17 cellular contexts compared by ENCODE assay signal in the genomic region with DNA sequence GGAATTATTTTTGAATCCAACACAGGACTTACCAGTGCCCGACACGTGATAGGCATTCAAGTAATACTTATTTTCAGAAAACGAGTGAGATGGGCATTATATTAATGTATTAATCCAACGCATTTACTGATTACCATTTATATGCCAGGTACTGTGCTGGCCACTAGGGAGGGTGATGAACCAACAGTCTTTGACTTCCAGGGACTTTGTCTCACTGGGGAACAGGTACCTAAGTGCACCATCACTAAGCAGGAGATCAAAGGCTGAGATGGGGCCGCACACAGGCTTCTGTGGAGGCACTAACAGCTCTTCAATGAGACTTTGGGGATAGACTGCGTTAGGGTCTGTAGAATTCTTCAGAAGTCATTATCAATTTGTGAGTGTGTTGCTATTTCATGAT. TPM values are rescaled to one million over a fixed set of nuclear protein-coding genes. Genes with fewer than 3 reads are reported as not detected.
DNase-seq lines count a peak whose midpoint lies in the region; ATAC-seq, FAIRE-seq and TF ChIP-seq lines count a peak whose summit lies in the region.
"Had no signal": no experiment of that assay in that cellular context is flagged by ENCODE, and none has a peak within 500 bp of the region (broad histone marks: within the 10 kb centered on the region; RNA-seq: fewer than 3 reads in every experiment).

No MANE protein-coding gene starts in this region.

- H3K4me3 Mint-ChIP-seq in HFFc6 = no peak overlapping the region
- H3K4me3 Mint-ChIP-seq in neural crest cell = peak overlapping the region; percentile 48
- H3K4me3 Mint-ChIP-seq in stimulated activated effector memory CD8-positive, alpha-beta T cell treated with anti-CD3 and anti-CD28 coated beads, Interleukin-12 subunit alpha, Interleukin-12 subunit beta, amount 100 ng/mL, for 72 hours = no peak overlapping the region
- H3K4me3 Mint-ChIP-seq: activated CD4-positive, alpha-beta T cell treated with anti-CD3 and anti-CD28 coated beads, Interleukin-2, amount 10 ng/mL, durations not matched to agents 24 days and 14 days had no signal

- H3K27me3 ChIP-seq in GM06990 (replicated peaks; ENCODE audit: control insufficient read depth, insufficient read depth, low read length) (no peaks in the 10 kb centered on the region), bronchial epithelial cell (ENCODE audit: control insufficient read depth, insufficient read depth, low read length) (no peaks in the 10 kb centered on the region)
- H3K27me3 ChIP-seq: stomach, vagina had no signal

- peaks cover 43% of the 10 kb centered on the region for H3K4me1 Mint-ChIP-seq in HFFc6 (ENCODE audit: low read depth)
- H3K4me1 Mint-ChIP-seq in neural crest cell = peaks cover 10% of the 10 kb centered on the region
- peaks cover 10% of the 10 kb centered on the region for H3K4me1 Mint-ChIP-seq in stimulated activated effector memory CD8-positive, alpha-beta T cell treated with anti-CD3 and anti-CD28 coated beads, Interleukin-12 subunit alpha, Interleukin-12 subunit beta, amount 100 ng/mL, for 72 hours

- no peak overlapping the region for H3K4me3 ChIP-seq in GM06990 (replicated peaks; ENCODE audit: low read depth, low read length)
- H3K4me3 ChIP-seq in bronchial epithelial cell (ENCODE audit: low read depth, low read length) = no peak overlapping the region
- H3K4me3 ChIP-seq: mucosa of descending colon, stomach, vagina had no signal

- DNase-seq in GM06990 (ENCODE audit: extremely low read depth, insufficient read length) = no peak
- no peak for DNase-seq in HFFc6
- no peak for DNase-seq in bronchial epithelial cell (ENCODE audit: low read depth)
- no peak for DNase-seq in neural crest cell (ENCODE audit: low read depth, low spot score)
- DNase-seq in NCI-H187 (lab: John Stamatoyannopoulos, UW) = no peak
- DNase-seq in stimulated activated effector memory CD8-positive, alpha-beta T cell treated with anti-CD3 and anti-CD28 coated beads, Interleukin-12 subunit alpha, Interleukin-12 subunit beta, amount 100 ng/mL, for 72 hours (ENCODE audit: low spot score in 2 of 2) = no peak
- DNase-seq: activated CD4-positive, alpha-beta T cell treated with anti-CD3 and anti-CD28 coated beads, Interleukin-2, amount 10 ng/mL, durations not matched to agents 24 days and 14 days; amniotic stem cell; EL; head of caudate nucleus; mucosa of descending colon; NCI-H2081 treated with DMSO at 0.1 percent for 48 hours; stomach had no signal

- ATAC-seq in stimulated activated effector memory CD8-positive, alpha-beta T cell treated with anti-CD3 and anti-CD28 coated beads, Interleukin-12 subunit alpha, Interleukin-12 subunit beta, amount 100 ng/mL, for 72 hours = no peak
- ATAC-seq in GM18502 (IDR thresholded peaks at IDR 0.05; ENCODE audit: poor library complexity, unreplicated experiment) = no peak
- ATAC-seq: mucosa of descending colon had no signal

- H3K36me3 Mint-ChIP-seq in HFFc6 (ENCODE audit: low read depth) (0 out of 2 replicates have a peak, but pooled peaks cover under 1% of the 10 kb centered on the region), neural crest cell (ENCODE audit: low read depth) (no peaks in the 10 kb centered on the region)
- H3K36me3 Mint-ChIP-seq in stimulated activated effector memory CD8-positive, alpha-beta T cell treated with anti-CD3 and anti-CD28 coated beads, Interleukin-12 subunit alpha, Interleukin-12 subunit beta, amount 100 ng/mL, for 72 hours = peaks cover 16% of the 10 kb centered on the region

- H3K27ac Mint-ChIP-seq in HFFc6 = no peak overlapping the region
- no peak overlapping the region for H3K27ac Mint-ChIP-seq in neural crest cell (ENCODE audit: unreplicated experiment)
- no peak overlapping the region for H3K27ac Mint-ChIP-seq in stimulated activated effector memory CD8-positive, alpha-beta T cell treated with anti-CD3 and anti-CD28 coated beads, Interleukin-12 subunit alpha, Interleukin-12 subunit beta, amount 100 ng/mL, for 72 hours
- H3K27ac Mint-ChIP-seq: activated CD4-positive, alpha-beta T cell treated with anti-CD3 and anti-CD28 coated beads, Interleukin-2, amount 10 ng/mL, durations not matched to agents 24 days and 14 days had no signal

- TF ChIP-seq CTCF in GM06990 (IDR thresholded peaks at IDR 0.05; ENCODE audit: insufficient read depth, low read length, poor library complexity, severe bottlenecking) = peak; percentile 26
- peak; percentile 26 for TF ChIP-seq CTCF in HFFc6 (IDR thresholded peaks at IDR 0.05)
- TF ChIP-seq CTCF in bronchial epithelial cell (IDR thresholded peaks at IDR 0.05; ENCODE audit: insufficient read depth, low read length, severe bottlenecking) = peak; percentile 10
- TF ChIP-seq CTCF in neural crest cell (conservative IDR thresholded peaks at IDR 0.05) = peak; percentile 28

- H3K36me3 ChIP-seq in GM06990 (ENCODE audit: control insufficient read depth, insufficient read depth, low read length) = peaks cover under 1% of the 10 kb centered on the region; the same call in 1 of the 2 replicates
- no peaks in the 10 kb centered on the region for H3K36me3 ChIP-seq in bronchial epithelial cell (ENCODE audit: control insufficient read depth, insufficient read depth, low read length)
- H3K36me3 ChIP-seq: vagina had no signal

- no peak for FAIRE-seq in bronchial epithelial cell (lab: Jason Lieb, UNC)
- FAIRE-seq: colon, keratinocyte had no signal

- H3K9me3 Mint-ChIP-seq in HFFc6 = no peaks in the 10 kb centered on the region
- no peaks in the 10 kb centered on the region for H3K9me3 Mint-ChIP-seq in neural crest cell
- H3K9me3 Mint-ChIP-seq in stimulated activated effector memory CD8-positive, alpha-beta T cell treated with anti-CD3 and anti-CD28 coated beads, Interleukin-12 subunit alpha, Interleukin-12 subunit beta, amount 100 ng/mL, for 72 hours = no peaks in the 10 kb centered on the region
- H3K9me3 Mint-ChIP-seq: activated CD4-positive, alpha-beta T cell treated with anti-CD3 and anti-CD28 coated beads, Interleukin-2, amount 10 ng/mL, durations not matched to agents 24 days and 14 days had no signal

- H3K27me3 Mint-ChIP-seq in HFFc6 (ENCODE audit: insufficient read depth) (peaks cover 2% of the 10 kb centered on the region; the same call in 1 of the 2 replicates), neural crest cell (ENCODE audit: low read depth) (no peaks in the 10 kb centered on the region)

RNA-seq across cellular contexts. Expression of a gene that starts 5.7 kb away (rescaled TPM):
- 10 to 100 TPM; 15.5 to 19.9 (median 17.9) TPM for total RNA-seq in HFFc6 (2021; fragmentation: NEBNext Ultra II Directional; extraction: Animal tissue kit (Norgen Biotek cat#: 25700))
- total RNA-seq in bronchial epithelial cell (12.1 and 14.6 TPM in 2 replicates), neural crest cell (18.6 and 19.2 TPM in 2 replicates)

RNA-seq across cellular contexts. Expression of a gene that starts 30.4 kb away (rescaled TPM):
- 10 to 100 TPM; 43.1 to 62.1 (median 45.3) TPM for total RNA-seq in HFFc6 (2021; fragmentation: NEBNext Ultra II Directional; extraction: Animal tissue kit (Norgen Biotek cat#: 25700))
- total RNA-seq in bronchial epithelial cell (67.4 and 91.0 TPM in 2 replicates), neural crest cell (26.6 and 28.2 TPM in 2 replicates)
